8 cellular contexts compared by ENCODE assay signal in the genomic region with DNA sequence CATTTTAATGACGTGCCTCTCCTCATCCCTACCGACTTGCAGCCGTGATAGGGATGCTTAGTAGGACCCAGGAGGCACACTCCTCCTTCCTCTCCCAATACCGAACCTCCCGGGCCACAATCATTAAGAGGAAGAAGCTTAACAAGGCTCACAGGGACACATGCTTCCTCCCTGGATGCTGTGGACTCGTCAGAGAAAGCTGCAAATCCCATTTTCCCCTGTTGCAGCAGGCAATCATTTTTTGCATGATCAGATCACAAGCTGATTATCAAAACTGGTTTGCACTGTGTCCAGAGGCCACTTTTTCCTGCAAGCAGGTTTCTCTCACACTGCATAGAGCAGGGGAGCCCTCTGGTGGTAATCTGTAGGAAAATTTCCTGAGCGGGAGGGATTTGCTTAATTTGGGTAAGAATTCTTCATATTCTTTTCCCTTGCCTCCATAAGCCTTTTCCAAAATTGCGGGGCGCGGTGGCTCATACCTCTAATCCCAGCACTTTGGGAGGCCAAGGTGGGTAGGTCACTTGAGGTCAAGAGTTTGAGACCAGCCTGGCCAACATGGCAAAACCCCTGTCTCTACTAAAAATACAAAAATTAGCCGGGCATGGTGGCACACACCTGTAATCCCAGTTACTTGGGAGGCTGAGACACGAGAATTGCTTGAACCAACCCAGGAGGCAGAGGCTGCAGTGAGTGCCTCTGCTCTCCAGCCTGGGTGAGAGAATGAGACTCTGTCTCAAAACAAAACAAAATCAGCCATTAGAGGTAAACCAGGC. TPM values are rescaled to one million over a fixed set of nuclear protein-coding genes. Genes with fewer than 3 reads are reported as not detected.
DNase-seq lines count a peak whose midpoint lies in the region; ATAC-seq, FAIRE-seq and TF ChIP-seq lines count a peak whose summit lies in the region.

No MANE protein-coding gene starts in this region.

- H2AFZ ChIP-seq in neuron (ENCODE audit: low read depth, low read length): peak overlapping the region; percentile 14

- ATAC-seq in HG03521 (IDR thresholded peaks at IDR 0.05; ENCODE audit: unreplicated experiment): peak; percentile 57
- ATAC-seq in foreskin keratinocyte: peak; percentile 81
- ATAC-seq in GM19035 (IDR thresholded peaks at IDR 0.05; ENCODE audit: unreplicated experiment): no peak

- TF ChIP-seq CTCF in foreskin keratinocyte (conservative IDR thresholded peaks at IDR 0.05): peak; percentile 98

- H3K27ac ChIP-seq in foreskin keratinocyte: no peak overlapping the region

- no peaks in the 10 kb centered on the region for H3K27me3 ChIP-seq in foreskin keratinocyte
- H3K27me3 ChIP-seq in neuron (ENCODE audit: insufficient read depth, low read length): no peaks in the 10 kb centered on the region

- peaks cover 3% of the 10 kb centered on the region for H3K36me3 ChIP-seq in neuron (ENCODE audit: insufficient read depth, low read length)

- H3K4me1 ChIP-seq in foreskin keratinocyte: no peaks in the 10 kb centered on the region
- peaks cover 3% of the 10 kb centered on the region for H3K4me1 ChIP-seq in neuron (ENCODE audit: insufficient read depth, low read length)

- H3K9me3 ChIP-seq in neuron (ENCODE audit: low read length): no peaks in the 10 kb centered on the region

- H3K4me3 ChIP-seq in neuron (ENCODE audit: low read length): peak overlapping the region; percentile 42

- FAIRE-seq in urothelium cell line (lab: Jason Lieb, UNC): no peak

- DNase-seq in GDM1 (lab: John Stamatoyannopoulos, UW) (peak; percentile 26), NCI-H82 (lab: John Stamatoyannopoulos, UW) (peak; percentile 97), foreskin keratinocyte (peak in 1 of 2 donors; percentile 72), urothelium cell line (ENCODE audit: low spot score) (peak; percentile 70)
- peak; percentile 62 to 69 for DNase-seq in activated T-cell treated with anti-CD3 and anti-CD28 coated beads, Interleukin-2, amount 50 U/mL, for 48 hours

RNA-seq across cellular contexts. Expression of a gene that starts 16.1 kb away (rescaled TPM):
- 0.07 and 0.14 TPM in 2 replicates for total RNA-seq in foreskin keratinocyte
- 0.02 and 0.04 TPM in 2 replicates for polyA plus RNA-seq in foreskin keratinocyte
